19 cellular contexts compared by ENCODE assay signal in the genomic region with DNA sequence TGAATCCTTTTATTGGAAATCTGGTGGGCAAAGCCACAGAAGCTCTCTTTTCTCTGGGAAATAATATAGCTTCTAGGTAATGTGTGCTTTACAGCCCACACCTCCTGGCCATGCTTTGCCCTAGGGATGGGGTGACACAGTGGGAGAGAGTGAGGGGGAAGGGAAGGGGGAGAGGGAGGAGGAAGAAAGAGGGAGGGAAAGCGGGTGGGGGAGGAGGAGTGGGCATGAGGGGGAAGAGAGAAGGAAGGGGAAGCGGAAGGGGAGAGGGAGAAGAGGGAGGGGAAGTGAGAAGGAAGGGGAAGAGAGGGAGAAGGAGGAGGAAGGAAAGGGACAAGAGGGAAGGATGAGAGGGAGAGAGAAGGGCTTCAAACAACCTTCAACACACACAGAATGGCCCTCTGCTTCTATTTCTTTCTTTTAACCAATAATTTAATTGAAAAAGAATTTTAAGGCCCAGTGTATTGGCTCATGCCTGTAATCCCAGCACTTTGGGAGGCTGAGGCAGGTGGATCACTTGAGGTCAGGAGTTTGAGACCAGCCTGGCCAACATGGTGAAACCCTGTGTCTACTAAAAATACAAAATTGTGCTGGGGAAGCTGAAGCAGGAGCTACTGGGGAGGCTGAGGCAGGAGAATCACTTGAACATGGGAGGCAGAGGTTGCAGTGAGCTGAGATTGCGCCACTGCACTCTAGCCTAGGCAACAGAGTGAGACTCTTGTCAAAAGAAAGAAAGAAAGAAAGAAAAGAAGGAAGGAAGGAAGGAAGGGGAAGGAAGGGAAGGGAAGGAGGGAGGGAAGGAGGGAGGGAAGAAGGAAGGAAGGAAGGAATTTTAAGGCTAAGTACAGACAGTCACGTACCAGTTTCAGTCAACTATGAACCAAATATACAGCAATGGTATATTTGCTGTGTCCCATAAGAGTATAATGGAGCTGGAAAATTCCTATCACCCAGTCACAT.
DNase-seq lines count a peak whose midpoint lies in the region; FAIRE-seq and TF ChIP-seq lines count a peak whose summit lies in the region.
"Had no signal": no experiment of that assay in that cellular context is flagged by ENCODE, and none has a peak within 500 bp of the region (broad histone marks: within the 10 kb centered on the region; RNA-seq: fewer than 3 reads in every experiment).

No MANE protein-coding gene starts in this region.

- H3K36me3 ChIP-seq in H1 (ENCODE audit: control insufficient read depth in 2 of 4, insufficient read depth in 4 of 4, low read length in 3 of 4) = no peaks in the 10 kb centered on the region
- H3K36me3 ChIP-seq in mucosa of rectum (ENCODE audit: control insufficient read depth in 2 of 2, insufficient read depth in 2 of 2, low read length in 2 of 2) = no peaks in the 10 kb centered on the region
- H3K36me3 ChIP-seq in transverse colon = no peaks in the 10 kb centered on the region
- no peaks in the 10 kb centered on the region for H3K36me3 ChIP-seq in ovary
- H3K36me3 ChIP-seq: BLaER1 treated with 17β-estradiol and CSF1 and Interleukin-3, amounts not matched to agents 10 nM and 100 nM had no signal

- H3K36me3 Mint-ChIP-seq in activated naive CD4-positive, alpha-beta T cell treated with anti-CD3 and anti-CD28 coated beads, Interleukin-2, amount 50 U/mL, for 24 hours = no peaks in the 10 kb centered on the region
- H3K36me3 Mint-ChIP-seq: CD4-positive, alpha-beta memory T cell had no signal

- H3K27ac Mint-ChIP-seq in activated naive CD4-positive, alpha-beta T cell treated with anti-CD3 and anti-CD28 coated beads, Interleukin-2, amount 50 U/mL, for 24 hours = peak overlapping the region; percentile 82
- H3K27ac Mint-ChIP-seq: CD4-positive, alpha-beta memory T cell had no signal

- in situ Hi-C loops in transverse colon (cut with MboI; ENCODE audit: low pct_ligation_motif_present in 1 of 4, low pct_unique_long_range_greater_than_20kb in 1 of 4, low sequenced_read_pairs in 3 of 4) = no loop called here

- H3K79me1 ChIP-seq in H1 (ENCODE audit: low read depth, low read length) = no peaks in the 10 kb centered on the region

- no peak overlapping the region for H3K56ac ChIP-seq in H1 (replicated peaks; ENCODE audit: insufficient read length, low read depth, low read length)

- no peak overlapping the region for H4K5ac ChIP-seq in H1 (ENCODE audit: insufficient read length, low read depth, low read length)

- H2AK5ac ChIP-seq in H1 (ENCODE audit: low read depth, low read length) = no peak overlapping the region

- no peak overlapping the region for H3K4me3 ChIP-seq in H1 (ENCODE audit: extremely low read depth in 1 of 4, insufficient read depth in 2 of 4, low read depth in 3 of 4, low read length in 4 of 4)
- H3K4me3 ChIP-seq in mucosa of rectum (ENCODE audit: low read length in 2 of 2) = no peak overlapping the region
- H3K4me3 ChIP-seq in transverse colon = no peak overlapping the region
- no peak overlapping the region for H3K4me3 ChIP-seq in ovary
- H3K4me3 ChIP-seq: BLaER1 treated with 17β-estradiol and CSF1 and Interleukin-3, amounts not matched to agents 10 nM and 100 nM; SK-N-MC had no signal

- no peaks in the 10 kb centered on the region; a peak in 1 of 4 replicates for H3K9me3 ChIP-seq in H1 (ENCODE audit: insufficient read depth in 2 of 2, low read depth in 1 of 2, low read length in 1 of 2)
- H3K9me3 ChIP-seq in mucosa of rectum (ENCODE audit: control insufficient read depth in 2 of 2, low read length in 2 of 2) = no peaks in the 10 kb centered on the region
- no peaks in the 10 kb centered on the region for H3K9me3 ChIP-seq in transverse colon
- no peaks in the 10 kb centered on the region for H3K9me3 ChIP-seq in ovary

- H3K4me1 ChIP-seq in H1 (replicated peaks in 1 of 4; ENCODE audit: control insufficient read depth in 3 of 4, insufficient read depth in 4 of 4, low read length in 3 of 4) (peaks cover 10 to 21% (median 13%) of the 10 kb centered on the region in 4 experiments), mucosa of rectum (ENCODE audit: control insufficient read depth in 2 of 2, insufficient read depth in 2 of 2, low read length in 2 of 2) (peaks cover 4 to 5% of the 10 kb centered on the region in 2 donors), transverse colon (peaks cover 0 to 3% (median 0%) of the 10 kb centered on the region in 4 donors), ovary (ENCODE audit: insufficient read depth) (no peaks in the 10 kb centered on the region)

- peaks cover 4% of the 10 kb centered on the region for H3K4me1 Mint-ChIP-seq in activated naive CD4-positive, alpha-beta T cell treated with anti-CD3 and anti-CD28 coated beads, Interleukin-2, amount 50 U/mL, for 24 hours

- H4K8ac ChIP-seq in H1 (ENCODE audit: extremely low read depth, insufficient read depth, low read length) = no peak overlapping the region; the same call in 1 of the 2 replicates

- TF ChIP-seq CTCF in H1 (IDR thresholded peaks at IDR 0.05; ENCODE audit: control extremely low read depth in 1 of 3, insufficient read depth in 1 of 3, low read depth in 1 of 3, low read length in 3 of 3) = no peak
- TF ChIP-seq CTCF in transverse colon (IDR thresholded peaks at IDR 0.05) = no peak
- no peak for TF ChIP-seq CTCF in ovary (IDR thresholded peaks at IDR 0.05)

- H2BK20ac ChIP-seq in H1 (ENCODE audit: low read length) = peak overlapping the region; percentile 75

- H3K27ac ChIP-seq in H1 (ENCODE audit: low read depth, low read length) (no peak overlapping the region), mucosa of rectum (ENCODE audit: low read depth in 2 of 2, low read length in 2 of 2) (peak overlapping the region; percentile 73 to 77), transverse colon (peak overlapping the region; percentile 1 to 59 (median 51)), ovary (no peak overlapping the region)
- H3K27ac ChIP-seq: BLaER1 treated with 17β-estradiol and CSF1 and Interleukin-3, amounts not matched to agents 10 nM and 100 nM; RWPE1; SK-N-MC had no signal

- peak overlapping the region; percentile 2; the same call in 1 of the 2 replicates for H2BK5ac ChIP-seq in H1 (ENCODE audit: low read depth, low read length)

- WGBS in H1 (ENCODE audit: extremely low coverage in 1 of 2, insufficient coverage in 1 of 2, insufficient read length in 1 of 2, insufficient replicate concordance in 2 of 2, low coverage in 1 of 2, low lambda C conversion rate in 2 of 2, missing lambda C conversion rate in 1 of 2), 2 experiments = 78% methylated on average over 3 of the region's 4 CpGs; no CpG with 5 or more reads in 1 of the 2 experiments
- WGBS in transverse colon (ENCODE audit: low coverage in 1 of 2), 2 donors = 79 to 85% methylated on average over 2 to 4 of the region's 4 CpGs
- 81 to 91% (median 89%) methylated on average over 4 of the region's 4 CpGs for WGBS in ovary, 3 donors

- POLR2A ChIA-PET in H1 (lab: Charles Lee; ENCODE audit: partially characterized antibody) = interaction anchor here (0.6 to 1.1 kb wide), 5 partner anchors 14 to 194 kb away, joined by 3 to 4 read pairs (median 3); no protein-coding TSS in a partner anchor

- no peaks in the 10 kb centered on the region for H3K9me3 Mint-ChIP-seq in activated naive CD4-positive, alpha-beta T cell treated with anti-CD3 and anti-CD28 coated beads, Interleukin-2, amount 50 U/mL, for 24 hours
- H3K9me3 Mint-ChIP-seq: CD4-positive, alpha-beta memory T cell had no signal

- no peaks in the 10 kb centered on the region; the same call in 1 of the 2 replicates for H3K23me2 ChIP-seq in H1 (ENCODE audit: low read depth, low read length)

- H3K27me3 Mint-ChIP-seq in activated naive CD4-positive, alpha-beta T cell treated with anti-CD3 and anti-CD28 coated beads, Interleukin-2, amount 50 U/mL, for 24 hours = no peaks in the 10 kb centered on the region
- H3K27me3 Mint-ChIP-seq: CD4-positive, alpha-beta memory T cell had no signal

- H3K9ac ChIP-seq in H1 (replicated peaks in 1 of 4; ENCODE audit: extremely low read depth in 1 of 4, low read depth in 3 of 4, low read length in 3 of 4) (no peak overlapping the region), mucosa of rectum (ENCODE audit: low read depth in 1 of 2, low read length in 2 of 2) (no peak overlapping the region)
- H3K9ac ChIP-seq: BLaER1 treated with 17β-estradiol and CSF1 and Interleukin-3, amounts not matched to agents 10 nM and 100 nM had no signal

- H2BK120ac ChIP-seq in H1 (replicated peaks; ENCODE audit: low read depth, low read length) = no peak overlapping the region

- H3K18ac ChIP-seq in H1 (ENCODE audit: extremely low read depth, low read length) = no peak overlapping the region

- no peak for DNase-seq in activated naive CD4-positive, alpha-beta T cell treated with anti-CD3 and anti-CD28 coated beads, Interleukin-2, amount 50 U/mL, for 16 hours
- DNase-seq in H1 (ENCODE audit: low read depth in 1 of 2, low spot score in 2 of 2) (peak in 1 of 2 experiments; percentile 14), transverse colon (no peak), ovary (no peak), SW 1271 (lab: John Stamatoyannopoulos, UW) (no peak)
- DNase-seq in stimulated activated CD4-positive, alpha-beta T cell treated with anti-CD3 and anti-CD28 coated beads, Interleukin-12 subunit alpha, Interleukin-12 subunit beta, amount 100 ng/mL, for 4 hours = no peak
- DNase-seq: 8988T; CD4-positive, alpha-beta memory T cell; GOT3; KG1; NCI-H1092; NCI-H2029; NCI-H510A treated with DMSO at 0.1 percent for 48 hours; SHP77 treated with DMSO at 0.1 percent for 48 hours had no signal

- TF ChIP-seq EP300 in H1 (IDR thresholded peaks at IDR 0.05; ENCODE audit: borderline replicate concordance in 1 of 2, low read depth in 2 of 2, low read length in 2 of 2) (no peak), transverse colon (IDR thresholded peaks at IDR 0.05; ENCODE audit: low read depth) (no peak), ovary (IDR thresholded peaks at IDR 0.05) (no peak)

- no peak overlapping the region for H3K4ac ChIP-seq in H1 (replicated peaks; ENCODE audit: insufficient read length, low read depth, low read length)

- CTCF ChIA-PET in H1 (lab: Charles Lee; ENCODE audit: partially characterized antibody) = interaction anchor here (0.9 to 1.9 kb wide), 5 partner anchors 11 to 206 kb away, joined by 3 to 5 read pairs (median 3); no protein-coding TSS in a partner anchor

- no peak overlapping the region for H3K23ac ChIP-seq in H1 (ENCODE audit: insufficient read length)

- H4K20me1 ChIP-seq in H1 (replicated peaks in 1 of 2; ENCODE audit: control insufficient read depth in 1 of 2, insufficient read depth in 2 of 2, low read length in 2 of 2) = no peaks in the 10 kb centered on the region
- H4K20me1 ChIP-seq: BLaER1 treated with 17β-estradiol and CSF1 and Interleukin-3, amounts not matched to agents 10 nM and 100 nM had no signal

- no peak overlapping the region for H3K14ac ChIP-seq in H1 (ENCODE audit: insufficient read length)

- H3K4me2 ChIP-seq in H1 (ENCODE audit: insufficient read depth in 1 of 2, low read depth in 2 of 2, low read length in 2 of 2) = no peak overlapping the region; a peak in 2 of 4 replicates
- H3K4me2 ChIP-seq: BLaER1 treated with 17β-estradiol and CSF1 and Interleukin-3, amounts not matched to agents 10 nM and 100 nM had no signal

- H2AFZ ChIP-seq in H1 (ENCODE audit: low read length) = no peak overlapping the region

- TF ChIP-seq POLR2A in H1 (IDR thresholded peaks at IDR 0.05; ENCODE audit: control extremely low read depth in 1 of 2, low read depth in 2 of 2, low read length in 2 of 2) (no peak), transverse colon (IDR thresholded peaks at IDR 0.05) (no peak), ovary (IDR thresholded peaks at IDR 0.05) (no peak)

- H2BK12ac ChIP-seq in H1 (ENCODE audit: low read depth, low read length) = peak overlapping the region; percentile 92

- no peaks in the 10 kb centered on the region for H3K79me2 ChIP-seq in H1 (ENCODE audit: control insufficient read depth in 1 of 2, insufficient read depth in 2 of 2, low read length in 2 of 2)

- no peak for FAIRE-seq in H1 (lab: Jason Lieb, UNC)

- TF ChIP-seq RAD21 in H1 (IDR thresholded peaks at IDR 0.05 in 1 of 2, conservative IDR thresholded peaks at IDR 0.05 in 1 of 2; ENCODE audit: low read depth in 2 of 2, low read length in 2 of 2) = no peak

- no peak overlapping the region for H4K91ac ChIP-seq in H1 (replicated peaks; ENCODE audit: insufficient read length, low read length)

- no peak overlapping the region for H3K4me3 Mint-ChIP-seq in activated naive CD4-positive, alpha-beta T cell treated with anti-CD3 and anti-CD28 coated beads, Interleukin-2, amount 50 U/mL, for 24 hours
- H3K4me3 Mint-ChIP-seq: CD4-positive, alpha-beta memory T cell had no signal

- intact Hi-C loops in transverse colon (cut with DNase I; ENCODE audit: low total_unique reads) (loop anchor here (5.0 kb wide), 1 partner anchor 507 kb away; no protein-coding TSS in a partner anchor), ovary (cut with DNase I) (no loop called here)

- peak overlapping the region; percentile 9; the same call in 1 of the 2 replicates for H2BK15ac ChIP-seq in H1 (ENCODE audit: low read length)

- H3K27me3 ChIP-seq in H1 (replicated peaks in 1 of 4; ENCODE audit: control insufficient read depth in 3 of 4, extremely low read depth in 1 of 4, insufficient read depth in 3 of 4, low read length in 3 of 4) (no peaks in the 10 kb centered on the region), mucosa of rectum (ENCODE audit: control insufficient read depth in 2 of 2, insufficient read depth in 2 of 2, low read length in 2 of 2) (peaks cover 0 to 2% of the 10 kb centered on the region in 2 donors), transverse colon (no peaks in the 10 kb centered on the region), ovary (no peaks in the 10 kb centered on the region)
- H3K27me3 ChIP-seq: BLaER1 treated with 17β-estradiol and CSF1 and Interleukin-3, amounts not matched to agents 10 nM and 100 nM had no signal

Comparison
In these comparisons a context has a peak if more than half of its experiments do, and no peak if none do; other contexts are left out.
1. H3K27ac ChIP-seq: peak in mucosa of rectum (2 of 2) and transverse colon (4 of 4); none in H1 (single experiment) and ovary (0 of 2).